Comparison of ENCODE assay signal across 1 cellular context in genomic region chr19:47613165-47614146, GRCh38.
TF ChIP-seq lines count a peak whose summit lies in the region.

No MANE protein-coding gene starts in this region.

TF ChIP-seq in SK-N-SH, 30 proteins besides CTCF, POLR2A, EP300 and RAD21 (continued from another document):
- TF ChIP-seq NFIC (IDR thresholded peaks at IDR 0.05; ENCODE audit: borderline replicate concordance): no peak; the same call in 1 of the 2 replicates
- no peak for TF ChIP-seq USF2 (IDR thresholded peaks at IDR 0.05; ENCODE audit: borderline replicate concordance, low read depth, low read length)
- no peak for TF ChIP-seq IRF3 (IDR thresholded peaks at IDR 0.05; ENCODE audit: low read depth, low read length)
- TF ChIP-seq CHD2 (IDR thresholded peaks at IDR 0.05; ENCODE audit: low read length, partially characterized antibody): peak; percentile 36
